In the genomic region with DNA sequence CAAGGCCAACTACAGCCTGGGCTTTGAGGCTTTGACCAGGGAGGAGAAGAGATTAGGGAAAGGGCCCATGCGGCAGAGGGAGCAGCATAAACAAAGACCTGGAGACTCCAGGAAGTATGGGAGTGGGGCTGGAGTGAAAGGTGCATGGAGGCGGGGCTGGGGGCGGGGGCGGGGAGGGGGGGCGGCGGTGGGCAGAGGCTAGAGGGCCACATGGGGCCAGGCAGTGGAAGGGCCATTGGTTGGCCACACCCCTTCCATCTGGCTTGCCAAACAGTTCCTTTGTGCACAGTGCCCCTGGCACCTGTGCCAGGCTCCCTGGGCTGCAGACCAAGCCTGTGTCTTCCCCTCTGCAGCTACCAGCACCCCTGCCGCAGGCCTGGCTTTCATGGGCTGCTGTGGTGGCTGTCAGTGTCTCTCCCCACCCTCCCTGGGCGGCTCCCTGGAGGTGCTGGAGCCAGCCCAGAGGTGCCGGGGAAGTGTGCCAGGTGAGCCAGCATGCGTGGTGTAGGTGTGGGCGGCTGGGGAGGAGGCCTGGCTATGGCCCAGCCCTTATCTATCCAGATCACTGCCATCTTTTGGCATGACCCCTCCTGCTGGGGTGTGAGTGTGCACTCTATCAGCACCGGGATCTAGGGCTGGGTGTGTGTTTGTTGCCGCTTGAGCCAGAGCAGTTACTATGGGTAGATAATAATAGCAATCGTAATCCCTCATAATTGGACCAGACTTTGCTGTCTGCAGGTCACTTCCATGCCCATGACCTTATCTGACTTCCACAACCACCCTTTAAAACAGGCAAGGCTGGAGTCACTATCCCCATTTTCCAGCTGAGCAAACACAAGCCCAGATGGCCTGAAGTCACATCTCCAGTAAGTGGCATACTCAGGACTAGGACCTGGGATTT, we compare ENCODE assay signal across 10 cellular contexts. TPM values are rescaled to one million over a fixed set of nuclear protein-coding genes. Genes with fewer than 3 reads are reported as not detected.
DNase-seq lines count a peak whose midpoint lies in the region; ATAC-seq and TF ChIP-seq lines count a peak whose summit lies in the region.
"Had no signal": no experiment of that assay in that cellular context is flagged by ENCODE, and none has a peak within 500 bp of the region (broad histone marks: within the 10 kb centered on the region; RNA-seq: fewer than 3 reads in every experiment).

No MANE protein-coding gene starts in this region.

- H3K27ac Mint-ChIP-seq in activated T-helper 2 cell treated with anti-CD3 and anti-CD28 coated beads, Interferon-gamma antibody, Interleukin-2, Interleukin-4, amounts not matched to agents 10 μg/mL and 5 μg/mL and 100 μg/mL, durations not matched to agents 14 hours and 24 hours and 36 hours, result peak overlapping the region; percentile 52

- no peaks in the 10 kb centered on the region for H3K27me3 ChIP-seq in right lobe of liver
- H3K27me3 ChIP-seq: suprapubic skin had no signal

- no peaks in the 10 kb centered on the region for H3K27me3 Mint-ChIP-seq in activated T-helper 2 cell treated with anti-CD3 and anti-CD28 coated beads, Interferon-gamma antibody, Interleukin-2, Interleukin-4, amounts not matched to agents 10 μg/mL and 5 μg/mL and 100 μg/mL, durations not matched to agents 14 hours and 24 hours and 36 hours (ENCODE audit: low read depth)

- H3K4me1 Mint-ChIP-seq in activated T-helper 2 cell treated with anti-CD3 and anti-CD28 coated beads, Interferon-gamma antibody, Interleukin-2, Interleukin-4, amounts not matched to agents 10 μg/mL and 5 μg/mL and 100 μg/mL, durations not matched to agents 14 hours and 24 hours and 36 hours (ENCODE audit: low read depth), result peaks cover 57% of the 10 kb centered on the region

- peaks cover 0 to 4% (median 0%) of the 10 kb centered on the region in 4 donors for H3K36me3 ChIP-seq in right lobe of liver

- peaks cover 70% of the 10 kb centered on the region for H3K36me3 Mint-ChIP-seq in activated T-helper 2 cell treated with anti-CD3 and anti-CD28 coated beads, Interferon-gamma antibody, Interleukin-2, Interleukin-4, amounts not matched to agents 10 μg/mL and 5 μg/mL and 100 μg/mL, durations not matched to agents 14 hours and 24 hours and 36 hours (ENCODE audit: low read depth)

- peak; percentile 68 to 77 (median 72) for ATAC-seq in right lobe of liver

- DNase-seq in COLO668 (lab: John Stamatoyannopoulos, UW; ENCODE audit: unreplicated experiment) (peak; percentile 92), NCI-H2081 (lab: John Stamatoyannopoulos, UW) (peak; percentile 98 to 100), right lobe of liver (peak; percentile 87 to 88 (median 88)), KG1 (lab: John Stamatoyannopoulos, UW) (no peak), T1000 (lab: John Stamatoyannopoulos, UW) (no peak), SIG-M5 (lab: John Stamatoyannopoulos, UW) (no peak)
- no peak for DNase-seq in activated T-helper 2 cell treated with anti-CD3 and anti-CD28 coated beads, Interferon-gamma antibody, Interleukin-2, Interleukin-4, amounts not matched to agents 10 μg/mL and 5 μg/mL and 100 μg/mL, durations not matched to agents 14 hours and 24 hours and 36 hours (ENCODE audit: low spot score)
- DNase-seq in activated CD4-positive, alpha-beta T cell treated with anti-CD3 and anti-CD28 coated beads, Interleukin-2, amount 50 U/mL, for 4 hours, result no peak
- DNase-seq: GDM1 had no signal

- H3K4me3 Mint-ChIP-seq in activated T-helper 2 cell treated with anti-CD3 and anti-CD28 coated beads, Interferon-gamma antibody, Interleukin-2, Interleukin-4, amounts not matched to agents 10 μg/mL and 5 μg/mL and 100 μg/mL, durations not matched to agents 14 hours and 24 hours and 36 hours (ENCODE audit: low read depth), result no peak overlapping the region

- no peak overlapping the region for H3K27ac ChIP-seq in right lobe of liver
- H3K27ac ChIP-seq: suprapubic skin had no signal

- no peak overlapping the region for H3K4me3 ChIP-seq in right lobe of liver
- H3K4me3 ChIP-seq: suprapubic skin had no signal

- H3K9me3 ChIP-seq in right lobe of liver, result no peaks in the 10 kb centered on the region
- H3K9me3 ChIP-seq: suprapubic skin had no signal

- H3K9me3 Mint-ChIP-seq in activated T-helper 2 cell treated with anti-CD3 and anti-CD28 coated beads, Interferon-gamma antibody, Interleukin-2, Interleukin-4, amounts not matched to agents 10 μg/mL and 5 μg/mL and 100 μg/mL, durations not matched to agents 14 hours and 24 hours and 36 hours, result no peaks in the 10 kb centered on the region

- H3K4me1 ChIP-seq in right lobe of liver, result peaks cover 0 to 25% (median 9%) of the 10 kb centered on the region in 4 donors

- intact Hi-C loops in activated T-helper 2 cell treated with anti-CD3 and anti-CD28 coated beads, Interferon-gamma antibody, Interleukin-2, Interleukin-4, amounts not matched to agents 10 μg/mL and 5 μg/mL and 100 μg/mL, durations not matched to agents 14 hours and 24 hours and 36 hours (cut with micrococcal nuclease), result loop anchor here (5.0 kb wide), 1 partner anchor 51 kb away; no protein-coding TSS in a partner anchor
- intact Hi-C loops in right lobe of liver (cut with DNase I), result no loop called here

- no peak for TF ChIP-seq CTCF in right lobe of liver (IDR thresholded peaks at IDR 0.05)

- no peak for TF ChIP-seq POLR2A in right lobe of liver (IDR thresholded peaks at IDR 0.05)

- WGBS in right lobe of liver (ENCODE audit: insufficient coverage, low coverage, low lambda C conversion rate, missing lambda C conversion rate), result 18% methylated on average over 6 of the region's 14 CpGs

RNA-seq across cellular contexts. Expression of gene DNMT3A, which starts 30.5 kb away (rescaled TPM):
- 86.8 and 91.3 TPM in 2 replicates for total RNA-seq in activated T-helper 2 cell treated with anti-CD3 and anti-CD28 coated beads, Interferon-gamma antibody, Interleukin-2, Interleukin-4, amounts not matched to agents 10 μg/mL and 5 μg/mL and 100 μg/mL, durations not matched to agents 14 hours and 24 hours and 36 hours
- 10 to 100 TPM in 3 of 6 experiments, 1 to 10 TPM in 3; 4.9 to 13.3 (median 9.3) TPM for total RNA-seq in right lobe of liver

Comparison
In these comparisons a context has a peak if more than half of its experiments do, and no peak if none do; other contexts are left out.
1. DNase-seq: peak in COLO668 (single experiment), NCI-H2081 (2 of 2) and right lobe of liver (3 of 3); none in activated T-helper 2 cell treated with anti-CD3 and anti-CD28 coated beads, Interferon-gamma antibody, Interleukin-2, Interleukin-4, amounts not matched to agents 10 μg/mL and 5 μg/mL and 100 μg/mL, durations not matched to agents 14 hours and 24 hours and 36 hours (single experiment), KG1 (single experiment), T1000 (single experiment), SIG-M5 (single experiment) and activated CD4-positive, alpha-beta T cell treated with anti-CD3 and anti-CD28 coated beads, Interleukin-2, amount 50 U/mL, for 4 hours (0 of 2).